Comparison of ENCODE assay signal across 12 cellular contexts in the genomic region with DNA sequence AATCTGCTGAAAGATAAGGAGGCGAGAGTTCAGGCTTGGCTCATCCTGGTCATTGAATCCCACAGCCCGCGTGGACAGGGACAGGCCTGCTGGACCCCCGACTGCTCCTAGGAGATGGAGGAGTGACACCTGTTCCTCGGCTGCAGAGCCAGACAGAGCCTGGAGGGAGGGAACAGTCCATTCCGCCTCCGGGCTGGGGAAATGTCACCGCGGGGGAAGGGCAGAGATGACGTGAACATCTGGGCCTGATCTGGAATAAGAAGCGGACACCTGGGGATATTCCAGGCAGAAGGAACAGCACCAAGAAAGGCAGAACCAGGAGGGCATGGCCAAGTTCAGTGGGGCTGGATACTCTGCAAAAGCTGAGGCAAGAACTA. TPM values are rescaled to one million over a fixed set of nuclear protein-coding genes. Genes with fewer than 3 reads are reported as not detected.
DNase-seq lines count a peak whose midpoint lies in the region; ATAC-seq and TF ChIP-seq lines count a peak whose summit lies in the region.
"Had no signal": no experiment of that assay in that cellular context is flagged by ENCODE, and none has a peak within 500 bp of the region (broad histone marks: within the 10 kb centered on the region; RNA-seq: fewer than 3 reads in every experiment).

No MANE protein-coding gene starts in this region.

- H3K4me3 ChIP-seq in SK-N-SH (ENCODE audit: low read depth in 2 of 2, low read length in 1 of 2) (no peak overlapping the region), OCI-LY1 (ENCODE audit: low read depth, low read length, poor library complexity, severe bottlenecking) (peak overlapping the region; percentile 73), endocrine pancreas (ENCODE audit: control insufficient read depth, insufficient read depth, low read length) (no peak overlapping the region), rectal smooth muscle tissue (ENCODE audit: low read length) (peak overlapping the region; percentile 80)

- TF ChIP-seq CTCF in SK-N-SH (IDR thresholded peaks at IDR 0.05) = no peak
- TF ChIP-seq CTCF in OCI-LY1 (IDR thresholded peaks at IDR 0.05; ENCODE audit: low read length) = no peak

- CTCF ChIA-PET in SK-N-SH (lab: Yijun Ruan, JAX) = interaction anchor here (0.9 to 1.4 kb wide), 3 partner anchors 24 to 103 kb away, joined by 3 to 4 read pairs (median 3); partner anchors contain the start of gene DCTPP1

- H3K4me1 ChIP-seq in SK-N-SH (ENCODE audit: control insufficient read depth in 1 of 2, insufficient read depth in 2 of 2, low read depth in 1 of 2, low read length in 1 of 2) (peaks cover 8 to 18% of the 10 kb centered on the region in 2 experiments; a peak in 3 of 4 replicates), OCI-LY1 (ENCODE audit: insufficient read depth, low read length, severe bottlenecking) (peaks cover 45% of the 10 kb centered on the region), endocrine pancreas (ENCODE audit: control insufficient read depth, insufficient read depth, low read length) (no peaks in the 10 kb centered on the region), rectal smooth muscle tissue (ENCODE audit: control insufficient read depth, insufficient read depth, low read length) (peaks cover 4% of the 10 kb centered on the region)

- H3K27me3 ChIP-seq in SK-N-SH (ENCODE audit: insufficient read depth) = no peaks in the 10 kb centered on the region
- no peaks in the 10 kb centered on the region for H3K27me3 ChIP-seq in OCI-LY1 (ENCODE audit: insufficient read depth, low read length)
- no peaks in the 10 kb centered on the region for H3K27me3 ChIP-seq in endocrine pancreas (ENCODE audit: control insufficient read depth, insufficient read depth, low read length)
- H3K27me3 ChIP-seq in rectal smooth muscle tissue (ENCODE audit: control insufficient read depth, insufficient read depth, low read length) = no peaks in the 10 kb centered on the region
- H3K27me3 ChIP-seq: heart left ventricle, ovary had no signal

- H3K4me2 ChIP-seq in SK-N-SH (0 out of 2 replicates have a peak overlapping the region, but pooled peaks have one; percentile 83), OCI-LY1 (ENCODE audit: low read length) (peak overlapping the region; percentile 88; the same call in 1 of the 2 replicates)

- H3K79me2 ChIP-seq in SK-N-SH (ENCODE audit: insufficient read depth) (peaks cover 16% of the 10 kb centered on the region), OCI-LY1 (ENCODE audit: insufficient read depth, low read length) (no peaks in the 10 kb centered on the region)

- 93% methylated on average over 11 of the region's 11 CpGs for WGBS in SK-N-SH (ENCODE audit: low lambda C conversion rate)

- no peak for TF ChIP-seq EP300 in SK-N-SH (IDR thresholded peaks at IDR 0.05; ENCODE audit: borderline replicate concordance in 1 of 2, low read depth in 1 of 2, low read length in 1 of 2)

- H3K9me2 ChIP-seq in SK-N-SH (no peaks in the 10 kb centered on the region), OCI-LY1 (ENCODE audit: low read depth, low read length) (no peaks in the 10 kb centered on the region)

- H2AFZ ChIP-seq in SK-N-SH (ENCODE audit: low read depth) (no peak overlapping the region), OCI-LY1 (ENCODE audit: low read length) (no peak overlapping the region)

- H4K20me1 ChIP-seq in SK-N-SH (ENCODE audit: insufficient read depth) (no peaks in the 10 kb centered on the region), OCI-LY1 (ENCODE audit: insufficient read depth, low read length) (no peaks in the 10 kb centered on the region)

- DNase-seq in SK-N-SH = no peak
- DNase-seq in NCI-H2171 treated with DMSO at 0.1 percent for 48 hours (lab: John Stamatoyannopoulos, UW) = no peak
- no peak for DNase-seq in middle frontal gyrus (ENCODE audit: extremely low spot score, low spot score)
- DNase-seq: ACHN, NCI-H345 had no signal

- peaks cover 10 to 14% of the 10 kb centered on the region in 2 experiments for H3K36me3 ChIP-seq in SK-N-SH (replicated peaks in 1 of 2; ENCODE audit: control insufficient read depth in 1 of 2, insufficient read depth in 2 of 2, low read length in 1 of 2)
- peaks cover 13% of the 10 kb centered on the region for H3K36me3 ChIP-seq in OCI-LY1 (ENCODE audit: insufficient read depth, low read length)
- no peaks in the 10 kb centered on the region for H3K36me3 ChIP-seq in endocrine pancreas (ENCODE audit: control insufficient read depth, insufficient read depth, low read length)
- H3K36me3 ChIP-seq in rectal smooth muscle tissue (ENCODE audit: control insufficient read depth, insufficient read depth, low read length) = peaks cover 4% of the 10 kb centered on the region
- H3K36me3 ChIP-seq: ovary had no signal

- H3K9ac ChIP-seq in SK-N-SH (no peak overlapping the region), OCI-LY1 (ENCODE audit: low read length) (no peak overlapping the region; the same call in 1 of the 2 replicates), endocrine pancreas (ENCODE audit: control insufficient read depth, insufficient read depth, low read length) (peak overlapping the region; percentile 0), rectal smooth muscle tissue (ENCODE audit: low read length) (no peak overlapping the region)

- H3K9me3 ChIP-seq in SK-N-SH (no peaks in the 10 kb centered on the region), OCI-LY1 (ENCODE audit: low read length) (no peaks in the 10 kb centered on the region), endocrine pancreas (ENCODE audit: control insufficient read depth, low read length) (no peaks in the 10 kb centered on the region)
- H3K9me3 ChIP-seq: heart left ventricle, ovary had no signal

- ATAC-seq in SK-N-SH treated with all-trans-retinoic acid at 6 μM for 48 hours (no peak), GM18867 (IDR thresholded peaks at IDR 0.05; ENCODE audit: unreplicated experiment) (no peak)

- H3K27ac ChIP-seq in SK-N-SH (ENCODE audit: low read depth in 2 of 2, low read length in 1 of 2) (no peak overlapping the region), OCI-LY1 (ENCODE audit: low read depth, low read length, poor library complexity, severe bottlenecking) (no peak overlapping the region), rectal smooth muscle tissue (ENCODE audit: low read depth, low read length) (no peak overlapping the region)

- POLR2A ChIA-PET in SK-N-SH (lab: Yijun Ruan, JAX) = no interaction called here

- no peak for TF ChIP-seq RAD21 in SK-N-SH (IDR thresholded peaks at IDR 0.05; ENCODE audit: low read length)

- peaks cover 7% of the 10 kb centered on the region for H3F3A ChIP-seq in SK-N-SH (replicated peaks; ENCODE audit: insufficient read depth)
- 0 out of 2 replicates have a peak, but pooled peaks cover 4% of the 10 kb centered on the region for H3F3A ChIP-seq in OCI-LY1 (ENCODE audit: insufficient read depth, low read length)

TF ChIP-seq in SK-N-SH, 30 proteins besides CTCF, POLR2A, EP300 and RAD21 (continues in another document):
- TF ChIP-seq, protein P1, sequence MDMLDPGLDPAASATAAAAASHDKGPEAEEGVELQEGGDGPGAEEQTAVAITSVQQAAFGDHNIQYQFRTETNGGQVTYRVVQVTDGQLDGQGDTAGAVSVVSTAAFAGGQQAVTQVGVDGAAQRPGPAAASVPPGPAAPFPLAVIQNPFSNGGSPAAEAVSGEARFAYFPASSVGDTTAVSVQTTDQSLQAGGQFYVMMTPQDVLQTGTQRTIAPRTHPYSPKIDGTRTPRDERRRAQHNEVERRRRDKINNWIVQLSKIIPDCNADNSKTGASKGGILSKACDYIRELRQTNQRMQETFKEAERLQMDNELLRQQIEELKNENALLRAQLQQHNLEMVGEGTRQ (IDR thresholded peaks at IDR 0.05; ENCODE audit: borderline replicate concordance, low read depth, low read length) = no peak
- TF ChIP-seq, protein P2, sequence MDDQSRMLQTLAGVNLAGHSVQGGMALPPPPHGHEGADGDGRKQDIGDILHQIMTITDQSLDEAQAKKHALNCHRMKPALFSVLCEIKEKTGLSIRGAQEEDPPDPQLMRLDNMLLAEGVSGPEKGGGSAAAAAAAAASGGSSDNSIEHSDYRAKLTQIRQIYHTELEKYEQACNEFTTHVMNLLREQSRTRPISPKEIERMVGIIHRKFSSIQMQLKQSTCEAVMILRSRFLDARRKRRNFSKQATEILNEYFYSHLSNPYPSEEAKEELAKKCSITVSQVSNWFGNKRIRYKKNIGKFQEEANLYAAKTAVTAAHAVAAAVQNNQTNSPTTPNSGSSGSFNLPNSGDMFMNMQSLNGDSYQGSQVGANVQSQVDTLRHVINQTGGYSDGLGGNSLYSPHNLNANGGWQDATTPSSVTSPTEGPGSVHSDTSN (IDR thresholded peaks at IDR 0.05) = no peak

TF ChIP-seq in SK-N-SH treated with all-trans-retinoic acid at 6 μM for 48 hours, 23 proteins besides CTCF, POLR2A, EP300 and RAD21 (continues in another document):
- TF ChIP-seq POU6F1 (CRISPR knock-in tag; IDR thresholded peaks at IDR 0.05; ENCODE audit: borderline replicate concordance, low read depth) = no peak
- TF ChIP-seq BACH2 (CRISPR knock-in tag; IDR thresholded peaks at IDR 0.05; ENCODE audit: borderline replicate concordance) = no peak
- TF ChIP-seq ZFP3 (CRISPR knock-in tag; IDR thresholded peaks at IDR 0.05) = no peak

RNA-seq across cellular contexts. Expression of gene ZNF747, which starts 1.5 kb away (rescaled TPM):
- 5.6 and 5.8 TPM in 2 replicates for polyA plus RNA-seq in SK-N-SH (2012; rRNA removed)
- 4.4 and 5.5 TPM in 2 replicates for polyA plus RNA-seq in SK-N-SH (2012; cell fraction: cytosol; rRNA removed)
- polyA plus RNA-seq in SK-N-SH (2012; cell fraction: nucleus; rRNA removed) = 7.4 and 8.4 TPM in 2 replicates

RNA-seq across cellular contexts. Expression of gene ZNF768, which starts 6.8 kb away (rescaled TPM):
- 26.0 and 26.5 TPM in 2 replicates for polyA plus RNA-seq in SK-N-SH (2012; rRNA removed)
- polyA plus RNA-seq in SK-N-SH (2012; cell fraction: cytosol; rRNA removed) = 18.3 and 22.5 TPM in 2 replicates
- 40.2 and 40.7 TPM in 2 replicates for polyA plus RNA-seq in SK-N-SH (2012; cell fraction: nucleus; rRNA removed)

RNA-seq across cellular contexts. Expression of gene ZNF764, which starts 25.0 kb away (rescaled TPM):
- 2.8 and 3.4 TPM in 2 replicates for polyA plus RNA-seq in SK-N-SH (2012; rRNA removed)
- polyA plus RNA-seq in SK-N-SH (2012; cell fraction: cytosol; rRNA removed) = 2.3 and 3.0 TPM in 2 replicates
- 5.2 and 7.8 TPM in 2 replicates for polyA plus RNA-seq in SK-N-SH (2012; cell fraction: nucleus; rRNA removed)

RNA-seq across cellular contexts. Expression of gene ZNF688, which starts 38.4 kb away (rescaled TPM):
- 9.1 and 13.4 TPM in 2 replicates for polyA plus RNA-seq in SK-N-SH (2012; rRNA removed)
- 6.9 and 8.3 TPM in 2 replicates for polyA plus RNA-seq in SK-N-SH (2012; cell fraction: cytosol; rRNA removed)
- 17.1 and 29.2 TPM in 2 replicates for polyA plus RNA-seq in SK-N-SH (2012; cell fraction: nucleus; rRNA removed)

RNA-seq across cellular contexts. Expression of gene ZNF785, which starts 52.4 kb away (rescaled TPM):
- polyA plus RNA-seq in SK-N-SH (2012; rRNA removed) = 8.8 and 10.6 TPM in 2 replicates
- 6.2 and 7.5 TPM in 2 replicates for polyA plus RNA-seq in SK-N-SH (2012; cell fraction: cytosol; rRNA removed)
- polyA plus RNA-seq in SK-N-SH (2012; cell fraction: nucleus; rRNA removed) = 26.6 and 33.7 TPM in 2 replicates

Comparison
In these comparisons a context has a peak if more than half of its experiments do, and no peak if none do; other contexts are left out.
1. H3K4me3 ChIP-seq: peak in OCI-LY1 (single experiment) and rectal smooth muscle tissue (single experiment); none in SK-N-SH (0 of 2) and endocrine pancreas (single experiment).